8 cellular contexts compared by ENCODE assay signal in the genomic region with DNA sequence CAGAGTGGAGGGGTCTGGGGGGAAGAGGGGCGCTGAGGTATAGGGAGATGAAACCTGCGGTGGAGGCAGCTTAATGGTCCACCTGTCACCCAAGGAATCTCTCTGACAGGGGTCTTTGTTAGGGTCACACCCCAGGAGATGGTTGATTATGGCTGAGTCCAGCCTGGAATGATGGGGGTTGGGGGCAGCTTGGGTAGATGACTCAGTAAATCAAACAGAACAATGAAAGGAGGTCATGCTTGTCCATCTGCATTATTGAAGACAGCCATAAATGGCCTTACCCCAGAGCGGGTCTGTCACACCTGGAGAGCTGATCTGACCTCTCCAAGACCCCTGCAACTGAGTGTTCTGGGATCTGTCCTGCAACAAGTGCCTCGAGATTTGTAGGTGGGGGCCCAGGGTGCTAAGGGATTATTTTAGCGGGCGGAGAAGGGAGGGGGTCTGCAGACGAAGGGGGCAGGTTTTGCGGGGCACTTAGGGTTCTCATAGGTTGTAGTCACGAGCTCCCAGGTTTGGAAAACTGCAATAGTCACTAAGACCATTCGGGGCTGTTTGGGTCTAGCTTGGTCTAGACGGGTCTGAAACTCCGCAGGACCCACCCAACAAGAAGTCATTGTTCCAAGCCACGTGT. TPM values are rescaled to one million over a fixed set of nuclear protein-coding genes. Genes with fewer than 3 reads are reported as not detected.
DNase-seq lines count a peak whose midpoint lies in the region; ATAC-seq and TF ChIP-seq lines count a peak whose summit lies in the region.

No MANE protein-coding gene starts in this region.

- H3K36me3 Mint-ChIP-seq in Caco-2 (ENCODE audit: insufficient read depth, unreplicated experiment) = no peaks in the 10 kb centered on the region
- no peaks in the 10 kb centered on the region for H3K36me3 Mint-ChIP-seq in effector memory CD8-positive, alpha-beta T cell (ENCODE audit: insufficient read depth)

- H3K23ac ChIP-seq in neuronal stem cell (ENCODE audit: low read depth, low read length, poor library complexity) = no peak overlapping the region

- H3K18ac ChIP-seq in neuronal stem cell (ENCODE audit: low read length) = peak overlapping the region; percentile 94

- H2AFZ ChIP-seq in neuronal stem cell (ENCODE audit: low read length) = peak overlapping the region; percentile 96

- H3K9me3 Mint-ChIP-seq in Caco-2 (ENCODE audit: unreplicated experiment) = no peaks in the 10 kb centered on the region
- H3K9me3 Mint-ChIP-seq in effector memory CD8-positive, alpha-beta T cell = no peaks in the 10 kb centered on the region

- no peak overlapping the region for H3K27ac Mint-ChIP-seq in Caco-2 (ENCODE audit: unreplicated experiment)
- H3K27ac Mint-ChIP-seq in effector memory CD8-positive, alpha-beta T cell = no peak overlapping the region

- H3K4me1 ChIP-seq in Caco-2 (peaks cover 27% of the 10 kb centered on the region), neuronal stem cell (ENCODE audit: control insufficient read depth in 2 of 2, insufficient read depth in 1 of 2, low read depth in 1 of 2, low read length in 2 of 2) (peaks cover 14 to 15% of the 10 kb centered on the region in 2 donors), mucosa of descending colon (ENCODE audit: low read depth) (peaks cover 10% of the 10 kb centered on the region)

- no peak overlapping the region for H3K4ac ChIP-seq in neuronal stem cell (ENCODE audit: low read length)

- H3K9me3 ChIP-seq in Caco-2 (no peaks in the 10 kb centered on the region), MG63 (no peaks in the 10 kb centered on the region), neuronal stem cell (replicated peaks in 1 of 2; ENCODE audit: control insufficient read depth in 2 of 2, insufficient read depth in 1 of 2, low read depth in 1 of 2, low read length in 2 of 2) (peaks cover 0 to 3% of the 10 kb centered on the region in 2 donors), mucosa of descending colon (no peaks in the 10 kb centered on the region)

- no peak overlapping the region for H3K27ac ChIP-seq in neuronal stem cell (replicated peaks; ENCODE audit: low read length)

- H3K14ac ChIP-seq in neuronal stem cell (ENCODE audit: low read length) = no peak overlapping the region

- H2BK12ac ChIP-seq in neuronal stem cell (ENCODE audit: low read length) = no peak overlapping the region

- no CpG with 5 or more reads among the region's 13 CpGs for WGBS in neuronal stem cell (ENCODE audit: extremely low coverage in 2 of 2, insufficient read length in 2 of 2, insufficient replicate concordance in 1 of 2), 2 donors

- H2BK15ac ChIP-seq in neuronal stem cell (ENCODE audit: low read length) = no peak overlapping the region

- H3K4me3 Mint-ChIP-seq in Caco-2 (ENCODE audit: unreplicated experiment) = peak overlapping the region; percentile 79
- peak overlapping the region; percentile 78 to 80 for H3K4me3 Mint-ChIP-seq in effector memory CD8-positive, alpha-beta T cell

- DNase-seq in Caco-2 = peak in 1 of 2 experiments; percentile 6
- DNase-seq in MG63 = no peak
- DNase-seq in effector memory CD8-positive, alpha-beta T cell = no peak
- no peak for DNase-seq in neuronal stem cell (ENCODE audit: low spot score)
- no peak for DNase-seq in mucosa of descending colon
- no peak for DNase-seq in glomerular visceral epithelial cell (ENCODE audit: extremely low spot score)
- no peak for DNase-seq in NCI-H774 (lab: John Stamatoyannopoulos, UW)

- H3K27me3 Mint-ChIP-seq in Caco-2 (ENCODE audit: insufficient read depth, unreplicated experiment) = peaks cover 48% of the 10 kb centered on the region
- H3K27me3 Mint-ChIP-seq in effector memory CD8-positive, alpha-beta T cell = peaks cover 53 to 87% of the 10 kb centered on the region in 2 donors

- no peak overlapping the region for H4K91ac ChIP-seq in neuronal stem cell (ENCODE audit: low read depth, low read length, poor library complexity)

- ATAC-seq in effector memory CD8-positive, alpha-beta T cell (replicated peaks) = no peak
- ATAC-seq in mucosa of descending colon (no peak), GM18870 (IDR thresholded peaks at IDR 0.05; ENCODE audit: unreplicated experiment) (no peak)

- H2BK5ac ChIP-seq in neuronal stem cell (ENCODE audit: low read length) = no peak overlapping the region

- BruUV-seq in Caco-2 (replicated peaks; lab: Mats Ljungman, UMichigan) = no TSS peak

- H3K36me3 ChIP-seq in Caco-2 (ENCODE audit: control insufficient read depth, insufficient read depth, low read length) = no peaks in the 10 kb centered on the region
- H3K36me3 ChIP-seq in MG63 = no peaks in the 10 kb centered on the region
- peaks cover 0 to 4% of the 10 kb centered on the region in 2 donors for H3K36me3 ChIP-seq in neuronal stem cell (replicated peaks in 1 of 2; ENCODE audit: control insufficient read depth in 2 of 2, insufficient read depth in 2 of 2, low read length in 2 of 2)
- H3K36me3 ChIP-seq in mucosa of descending colon (ENCODE audit: low read depth) = no peaks in the 10 kb centered on the region

- TF ChIP-seq CTCF in Caco-2 (IDR thresholded peaks at IDR 0.05; ENCODE audit: insufficient read depth in 1 of 2, low read depth in 1 of 2, low read length in 1 of 2, severe bottlenecking in 1 of 2, unreplicated experiment in 1 of 2) (no peak), mucosa of descending colon (IDR thresholded peaks at IDR 0.05) (no peak)

- H3K27me3 ChIP-seq in Caco-2 (replicated peaks; ENCODE audit: control insufficient read depth, insufficient read depth, low read length) = peaks cover 3% of the 10 kb centered on the region; the same call in 1 of the 2 replicates
- H3K27me3 ChIP-seq in MG63 = no peaks in the 10 kb centered on the region
- H3K27me3 ChIP-seq in neuronal stem cell (ENCODE audit: control insufficient read depth in 3 of 3, insufficient read depth in 3 of 3, low read depth in 1 of 3, low read length in 3 of 3) = no peaks in the 10 kb centered on the region

- H3K4me3 ChIP-seq in Caco-2 (ENCODE audit: low read depth, low read length) = peak overlapping the region; percentile 41
- peak overlapping the region; percentile 47 for H3K4me3 ChIP-seq in MG63
- peak overlapping the region; percentile 82 to 87 for H3K4me3 ChIP-seq in neuronal stem cell (ENCODE audit: low read length in 2 of 2)
- H3K4me3 ChIP-seq in mucosa of descending colon = no peak overlapping the region

- H3K79me1 ChIP-seq in neuronal stem cell (ENCODE audit: low read depth, low read length) = peaks cover 7% of the 10 kb centered on the region

- intact Hi-C loops in Caco-2 (cut with micrococcal nuclease; ENCODE audit: unreplicated experiment) = no loop called here
- intact Hi-C loops in mucosa of descending colon (cut with DNase I, micrococcal nuclease) = no loop called here

- POLR2A ChIA-PET in Caco-2 (lab: Charles Lee) = no interaction called here

- H2AK5ac ChIP-seq in neuronal stem cell (ENCODE audit: low read depth, low read length) = no peak overlapping the region

- CTCF ChIA-PET in Caco-2 (lab: Charles Lee) = no interaction called here

- no peak overlapping the region for H2BK120ac ChIP-seq in neuronal stem cell (ENCODE audit: low read depth, low read length)

- no peak overlapping the region for H4K8ac ChIP-seq in neuronal stem cell (ENCODE audit: low read depth, low read length)

- peaks cover 18% of the 10 kb centered on the region for H3K4me1 Mint-ChIP-seq in Caco-2 (ENCODE audit: low read depth, unreplicated experiment)
- H3K4me1 Mint-ChIP-seq in effector memory CD8-positive, alpha-beta T cell (ENCODE audit: low read depth in 2 of 2) = peaks cover 15 to 18% of the 10 kb centered on the region in 2 donors

- peak overlapping the region; percentile 90 for H3K4me2 ChIP-seq in neuronal stem cell (ENCODE audit: insufficient read depth, low read length, poor library complexity, severe bottlenecking)

- H3K9ac ChIP-seq in neuronal stem cell (ENCODE audit: low read depth, low read length, poor library complexity) = no peak overlapping the region

RNA-seq across cellular contexts. Expression of gene IGFBP2, which starts 0.8 kb away (rescaled TPM):
- 6.6 and 6.7 TPM in 2 replicates for total RNA-seq in Caco-2 (2022)
- total RNA-seq in MG63 (2014; rRNA removed; shearing (Covaris generic); ENCODE audit: low replicate concordance) = 191 and 249 TPM in 2 replicates
- polyA plus RNA-seq in neuronal stem cell (2013, experiment 1 of 2) = 479 TPM
- 466 TPM for polyA plus RNA-seq in neuronal stem cell (2013, experiment 2 of 2)
- total RNA-seq in mucosa of descending colon = 10 to 100 TPM; 26.7 to 62.1 (median 57.2) TPM
